Comparison of ENCODE assay signal across 11 cellular contexts in the genomic region with DNA sequence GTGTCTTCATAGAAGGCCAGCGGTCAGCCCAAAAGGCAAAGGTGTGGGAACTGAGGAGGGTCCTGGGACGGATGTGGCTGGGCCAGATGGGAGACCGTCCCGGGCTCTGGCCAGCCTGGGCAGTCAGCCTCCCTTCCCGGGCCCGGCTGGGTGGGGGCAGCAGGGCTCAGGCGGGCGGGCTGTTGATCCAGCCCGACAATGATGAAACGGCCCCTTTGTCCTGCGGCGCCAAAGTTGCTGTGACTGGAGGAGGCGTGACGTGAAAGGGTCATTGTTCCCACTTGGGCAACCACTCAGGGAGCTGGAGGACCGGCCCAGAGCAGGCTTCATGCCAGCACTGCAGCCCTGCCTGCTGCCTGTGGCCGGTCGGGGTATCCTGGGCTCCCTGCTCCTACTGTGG. TPM values are rescaled to one million over a fixed set of nuclear protein-coding genes. Genes with fewer than 3 reads are reported as not detected.
DNase-seq lines count a peak whose midpoint lies in the region; ATAC-seq, FAIRE-seq and TF ChIP-seq lines count a peak whose summit lies in the region.
"Had no signal": no experiment of that assay in that cellular context is flagged by ENCODE, and none has a peak within 500 bp of the region (broad histone marks: within the 10 kb centered on the region; RNA-seq: fewer than 3 reads in every experiment).

No MANE protein-coding gene starts in this region.

- peaks cover 12% of the 10 kb centered on the region for H3K4me1 Mint-ChIP-seq in progenitor cell of endocrine pancreas (ENCODE audit: low read depth)

- H3K9me3 ChIP-seq in mammary epithelial cell (replicated peaks; ENCODE audit: insufficient read depth, low read length) (no peaks in the 10 kb centered on the region), right atrium auricular region (no peaks in the 10 kb centered on the region)

- peak; percentile 16 for DNase-seq in DMS79 (lab: John Stamatoyannopoulos, UW)
- DNase-seq in mammary epithelial cell, result peak; percentile 81
- peak; percentile 93 for DNase-seq in right atrium auricular region (ENCODE audit: low spot score)
- peak; percentile 30 for DNase-seq in progenitor cell of endocrine pancreas (ENCODE audit: low spot score, unreplicated experiment)
- no peak for DNase-seq in activated effector memory CD4-positive, alpha-beta T cell treated with anti-CD3 and anti-CD28 coated beads, Interleukin-2, amount 50 U/mL, for 16 hours
- DNase-seq in HTR-8/SVneo (ENCODE audit: insufficient read length, low spot score), result no peak
- DNase-seq: NCI-H526 treated with DMSO at 0.1 percent for 48 hours had no signal

- H3K27ac Mint-ChIP-seq in progenitor cell of endocrine pancreas, result peak overlapping the region; percentile 74
- H3K27ac Mint-ChIP-seq: dendritic cell treated with granulocyte-macrophage colony-stimulating factor and Interleukin-4, amounts not matched to agents 40 ng/mL and 50 ng/mL, for 4 days had no signal

- no peaks in the 10 kb centered on the region for H4K20me1 ChIP-seq in mammary epithelial cell (ENCODE audit: insufficient read depth, low read length)

- dilution Hi-C loops in mammary epithelial cell (cut with HindIII; ENCODE audit: low sequenced_read_pairs), result no loop called here

- CTCF ChIA-PET in mammary epithelial cell (lab: Charles Lee; ENCODE audit: low non-redundant PET), result no interaction called here

- H3K27me3 Mint-ChIP-seq in progenitor cell of endocrine pancreas, result peaks cover 13% of the 10 kb centered on the region

- FAIRE-seq in HTR-8/SVneo (lab: Jason Lieb, UNC), result no peak

- peak overlapping the region; percentile 21 for H3K9ac ChIP-seq in mammary epithelial cell (ENCODE audit: insufficient read depth, low read length)

- no peaks in the 10 kb centered on the region for H3K9me3 Mint-ChIP-seq in progenitor cell of endocrine pancreas (ENCODE audit: low read depth)
- H3K9me3 Mint-ChIP-seq: dendritic cell treated with granulocyte-macrophage colony-stimulating factor and Interleukin-4, amounts not matched to agents 40 ng/mL and 50 ng/mL, for 4 days had no signal

- H3K79me2 ChIP-seq in mammary epithelial cell (ENCODE audit: insufficient read depth, low read length), result no peaks in the 10 kb centered on the region

- H3K27me3 ChIP-seq in mammary epithelial cell (ENCODE audit: insufficient read depth, low read length) (no peaks in the 10 kb centered on the region), right atrium auricular region (no peaks in the 10 kb centered on the region)

- WGBS in mammary epithelial cell (ENCODE audit: low coverage, missing lambda C conversion rate), result 10% methylated on average over 9 of the region's 17 CpGs

- intact Hi-C loops in mammary epithelial cell (cut with micrococcal nuclease), result no loop called here

- peak overlapping the region; percentile 59 for H2AFZ ChIP-seq in mammary epithelial cell (ENCODE audit: low read depth, low read length)

- H3K4me1 ChIP-seq in mammary epithelial cell (ENCODE audit: insufficient read depth, low read length) (peaks cover 45% of the 10 kb centered on the region), right atrium auricular region (peaks cover 0 to 42% of the 10 kb centered on the region in 2 donors)

- H3K27ac ChIP-seq in mammary epithelial cell (ENCODE audit: insufficient read depth, low read depth, low read length) (peak overlapping the region; percentile 44), right atrium auricular region (peak overlapping the region; percentile 68 to 82)

- H3K4me3 Mint-ChIP-seq in progenitor cell of endocrine pancreas (ENCODE audit: low read depth), result no peak overlapping the region
- H3K4me3 Mint-ChIP-seq: dendritic cell treated with granulocyte-macrophage colony-stimulating factor and Interleukin-4, amounts not matched to agents 40 ng/mL and 50 ng/mL, for 4 days had no signal

- no TSS peak for BruUV-seq in mammary epithelial cell (replicated peaks; lab: Mats Ljungman, UMichigan)

- no peak for TF ChIP-seq CTCF in mammary epithelial cell (conservative IDR thresholded peaks at IDR 0.05 in 1 of 2, IDR thresholded peaks at IDR 0.05 in 1 of 2; ENCODE audit: extremely low read depth in 1 of 2, insufficient read depth in 1 of 2, low read depth in 1 of 2, low read length in 2 of 2)
- no peak for TF ChIP-seq CTCF in right atrium auricular region (IDR thresholded peaks at IDR 0.05)
- TF ChIP-seq CTCF in progenitor cell of endocrine pancreas (IDR thresholded peaks at IDR 0.05; ENCODE audit: unreplicated experiment), result no peak

- in situ Hi-C loops in mammary epithelial cell (cut with MboI; ENCODE audit: low sequenced_read_pairs in 2 of 2), result no loop called here

- H3K4me3 ChIP-seq in mammary epithelial cell (replicated peaks in 1 of 3; ENCODE audit: insufficient read depth in 1 of 3, low read depth in 2 of 3, low read length in 3 of 3) (no peak overlapping the region), right atrium auricular region (no peak overlapping the region)
- H3K4me3 ChIP-seq: smooth muscle cell had no signal

- H3K36me3 ChIP-seq in mammary epithelial cell (ENCODE audit: insufficient read depth, low read length), result no peaks in the 10 kb centered on the region
- H3K36me3 ChIP-seq in right atrium auricular region, result no peaks in the 10 kb centered on the region

- H3K36me3 Mint-ChIP-seq in progenitor cell of endocrine pancreas (ENCODE audit: insufficient read depth), result no peaks in the 10 kb centered on the region

- ATAC-seq in HG03565 (IDR thresholded peaks at IDR 0.05; ENCODE audit: unreplicated experiment), result no peak
- ATAC-seq in HG03280 (IDR thresholded peaks at IDR 0.05; ENCODE audit: unreplicated experiment), result no peak

- peak overlapping the region; percentile 7 for H3K4me2 ChIP-seq in mammary epithelial cell (ENCODE audit: insufficient read depth, low read depth, low read length)
- H3K4me2 ChIP-seq: smooth muscle cell had no signal

RNA-seq across cellular contexts. Expression of a gene that starts 16.5 kb away (rescaled TPM):
- total RNA-seq in mammary epithelial cell (100 to 1,000 TPM in 1 of 2 donors, 10 to 100 TPM in 1; 64.7 to 167 TPM), right atrium auricular region (10 to 100 TPM; 17.7 to 33.7 TPM), progenitor cell of endocrine pancreas (10.1 and 10.3 TPM in 2 replicates)
- polyA plus RNA-seq in mammary epithelial cell, result 212 TPM
- polyA minus RNA-seq in mammary epithelial cell, result 293 TPM

RNA-seq across cellular contexts. Expression of a gene that starts 44.2 kb away (rescaled TPM):
- total RNA-seq in mammary epithelial cell, result 1,000 to 10,000 TPM; 1,040 to 1,174 TPM
- 2,670 TPM for polyA plus RNA-seq in mammary epithelial cell
- 407 TPM for polyA minus RNA-seq in mammary epithelial cell
- 1,000 to 10,000 TPM in 1 of 2 donors, 100 to 1,000 TPM in 1; 658 to 1,017 TPM for total RNA-seq in right atrium auricular region
- total RNA-seq in progenitor cell of endocrine pancreas, result 1,205 and 1,236 TPM in 2 replicates

RNA-seq across cellular contexts. Expression of a gene that starts 56.5 kb away (rescaled TPM):
- total RNA-seq in mammary epithelial cell, result 100 to 1,000 TPM in 1 of 2 donors, 10 to 100 TPM in 1; 90.5 to 107 TPM
- polyA plus RNA-seq in mammary epithelial cell, result 129 TPM
- 147 TPM for polyA minus RNA-seq in mammary epithelial cell
- 10 to 100 TPM; 26.0 to 29.8 TPM for total RNA-seq in right atrium auricular region
- total RNA-seq in progenitor cell of endocrine pancreas, result 38.0 and 43.0 TPM in 2 replicates

Comparison
In these comparisons a context has a peak if more than half of its experiments do, and no peak if none do; other contexts are left out.
1. DNase-seq: peak in DMS79 (single experiment), mammary epithelial cell (single experiment), right atrium auricular region (single experiment) and progenitor cell of endocrine pancreas (single experiment); none in activated effector memory CD4-positive, alpha-beta T cell treated with anti-CD3 and anti-CD28 coated beads, Interleukin-2, amount 50 U/mL, for 16 hours (single experiment) and HTR-8/SVneo (single experiment).